ENCODE assay signal across 1 cellular context in genomic region chr17:75855310-75856061, GRCh38.
TF ChIP-seq lines count a peak whose summit lies in the region.

TSS of gene WBP2 (minus strand) at chr17:75855335. CDS start at chr17:75855297, 38 bp downstream.

TF ChIP-seq in GM12878, 131 proteins besides CTCF, POLR2A, EP300 and RAD21 (continued from another document and continues in another):
- no peak for TF ChIP-seq CHD4 (IDR thresholded peaks at IDR 0.05)
- TF ChIP-seq EGR1 (IDR thresholded peaks at IDR 0.05; ENCODE audit: borderline replicate concordance in 1 of 2, low read depth in 2 of 2, low read length in 2 of 2), result peak; percentile 82 to 100
- TF ChIP-seq DPF2 (IDR thresholded peaks at IDR 0.05), result peak; percentile 80
- 0 out of 2 replicates have a peak, but pooled peaks have one; percentile 30 for TF ChIP-seq MEF2A (IDR thresholded peaks at IDR 0.05; ENCODE audit: insufficient read depth, low read depth, low read length)
- peak; percentile 98 for TF ChIP-seq MLLT1 (IDR thresholded peaks at IDR 0.05)
- peak; percentile 79; the same call in 2 of the 3 replicates for TF ChIP-seq POU2F2 (IDR thresholded peaks at IDR 0.05; ENCODE audit: borderline replicate concordance, low read depth, low read length)
- TF ChIP-seq YY1 (IDR thresholded peaks at IDR 0.05; ENCODE audit: low read depth, low read length), result peak; percentile 76
- TF ChIP-seq MYC (IDR thresholded peaks at IDR 0.05; ENCODE audit: insufficient read depth, insufficient read length, insufficient replicate concordance, low read length, severe bottlenecking), result no peak
- peak; percentile 82 for TF ChIP-seq CREB1 (IDR thresholded peaks at IDR 0.05; ENCODE audit: low read depth)
- TF ChIP-seq, protein P1, sequence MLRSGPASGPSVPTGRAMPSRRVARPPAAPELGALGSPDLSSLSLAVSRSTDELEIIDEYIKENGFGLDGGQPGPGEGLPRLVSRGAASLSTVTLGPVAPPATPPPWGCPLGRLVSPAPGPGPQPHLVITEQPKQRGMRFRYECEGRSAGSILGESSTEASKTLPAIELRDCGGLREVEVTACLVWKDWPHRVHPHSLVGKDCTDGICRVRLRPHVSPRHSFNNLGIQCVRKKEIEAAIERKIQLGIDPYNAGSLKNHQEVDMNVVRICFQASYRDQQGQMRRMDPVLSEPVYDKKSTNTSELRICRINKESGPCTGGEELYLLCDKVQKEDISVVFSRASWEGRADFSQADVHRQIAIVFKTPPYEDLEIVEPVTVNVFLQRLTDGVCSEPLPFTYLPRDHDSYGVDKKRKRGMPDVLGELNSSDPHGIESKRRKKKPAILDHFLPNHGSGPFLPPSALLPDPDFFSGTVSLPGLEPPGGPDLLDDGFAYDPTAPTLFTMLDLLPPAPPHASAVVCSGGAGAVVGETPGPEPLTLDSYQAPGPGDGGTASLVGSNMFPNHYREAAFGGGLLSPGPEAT (IDR thresholded peaks at IDR 0.05; ENCODE audit: low read depth), result peak; percentile 66
- TF ChIP-seq, protein P2, sequence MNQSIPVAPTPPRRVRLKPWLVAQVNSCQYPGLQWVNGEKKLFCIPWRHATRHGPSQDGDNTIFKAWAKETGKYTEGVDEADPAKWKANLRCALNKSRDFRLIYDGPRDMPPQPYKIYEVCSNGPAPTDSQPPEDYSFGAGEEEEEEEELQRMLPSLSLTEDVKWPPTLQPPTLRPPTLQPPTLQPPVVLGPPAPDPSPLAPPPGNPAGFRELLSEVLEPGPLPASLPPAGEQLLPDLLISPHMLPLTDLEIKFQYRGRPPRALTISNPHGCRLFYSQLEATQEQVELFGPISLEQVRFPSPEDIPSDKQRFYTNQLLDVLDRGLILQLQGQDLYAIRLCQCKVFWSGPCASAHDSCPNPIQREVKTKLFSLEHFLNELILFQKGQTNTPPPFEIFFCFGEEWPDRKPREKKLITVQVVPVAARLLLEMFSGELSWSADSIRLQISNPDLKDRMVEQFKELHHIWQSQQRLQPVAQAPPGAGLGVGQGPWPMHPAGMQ (IDR thresholded peaks at IDR 0.05; ENCODE audit: borderline replicate concordance), result no peak
- TF ChIP-seq CHD2 (IDR thresholded peaks at IDR 0.05; ENCODE audit: borderline replicate concordance, low read depth, low read length), result peak; percentile 73; the same call in 1 of the 2 replicates
- no peak for TF ChIP-seq KAT2A (conservative IDR thresholded peaks at IDR 0.05; ENCODE audit: control insufficient read depth, low read depth, low read length)
- TF ChIP-seq SMAD5 (IDR thresholded peaks at IDR 0.05; ENCODE audit: low read depth), result peak; percentile 81; the same call in 1 of the 2 replicates
- peak; percentile 29 for TF ChIP-seq FOS (IDR thresholded peaks at IDR 0.05; ENCODE audit: borderline replicate concordance, extremely low read depth, insufficient read length)
- peak; percentile 89 for TF ChIP-seq BACH1 (IDR thresholded peaks at IDR 0.05; ENCODE audit: borderline replicate concordance)
- peak; percentile 75; the same call in 1 of the 2 replicates for TF ChIP-seq HDGF (IDR thresholded peaks at IDR 0.05)
- no peak for TF ChIP-seq ASH2L (IDR thresholded peaks at IDR 0.05; ENCODE audit: borderline replicate concordance, low read depth)
- no peak for TF ChIP-seq ZNF274 (IDR thresholded peaks at IDR 0.05; ENCODE audit: insufficient read depth, insufficient read length)
- TF ChIP-seq ESRRA (IDR thresholded peaks at IDR 0.05; ENCODE audit: low read length), result peak; percentile 22; the same call in 1 of the 2 replicates
- TF ChIP-seq BMI1 (IDR thresholded peaks at IDR 0.05; ENCODE audit: borderline replicate concordance), result no peak
- TF ChIP-seq, protein P3, sequence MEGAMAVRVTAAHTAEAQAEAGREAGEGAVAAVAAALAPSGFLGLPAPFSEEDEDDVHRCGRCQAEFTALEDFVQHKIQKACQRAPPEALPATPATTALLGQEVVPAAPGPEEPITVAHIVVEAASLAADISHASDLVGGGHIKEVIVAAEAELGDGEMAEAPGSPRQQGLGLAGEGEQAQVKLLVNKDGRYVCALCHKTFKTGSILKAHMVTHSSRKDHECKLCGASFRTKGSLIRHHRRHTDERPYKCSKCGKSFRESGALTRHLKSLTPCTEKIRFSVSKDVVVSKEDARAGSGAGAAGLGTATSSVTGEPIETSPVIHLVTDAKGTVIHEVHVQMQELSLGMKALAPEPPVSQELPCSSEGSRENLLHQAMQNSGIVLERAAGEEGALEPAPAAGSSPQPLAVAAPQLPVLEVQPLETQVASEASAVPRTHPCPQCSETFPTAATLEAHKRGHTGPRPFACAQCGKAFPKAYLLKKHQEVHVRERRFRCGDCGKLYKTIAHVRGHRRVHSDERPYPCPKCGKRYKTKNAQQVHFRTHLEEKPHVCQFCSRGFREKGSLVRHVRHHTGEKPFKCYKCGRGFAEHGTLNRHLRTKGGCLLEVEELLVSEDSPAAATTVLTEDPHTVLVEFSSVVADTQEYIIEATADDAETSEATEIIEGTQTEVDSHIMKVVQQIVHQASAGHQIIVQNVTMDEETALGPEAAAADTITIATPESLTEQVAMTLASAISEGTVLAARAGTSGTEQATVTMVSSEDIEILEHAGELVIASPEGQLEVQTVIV (IDR thresholded peaks at IDR 0.05; ENCODE audit: borderline replicate concordance, partially characterized antibody), result peak; percentile 34
- TF ChIP-seq SREBF1 (IDR thresholded peaks at IDR 0.05; ENCODE audit: low read length), result peak; percentile 79
- TF ChIP-seq PRDM15 (CRISPR knock-in tag; IDR thresholded peaks at IDR 0.05), result no peak
- TF ChIP-seq LARP7 (IDR thresholded peaks at IDR 0.05), result peak; percentile 97
- TF ChIP-seq FOXM1 (IDR thresholded peaks at IDR 0.05; ENCODE audit: low read depth, low read length), result no peak
- TF ChIP-seq, protein P4, sequence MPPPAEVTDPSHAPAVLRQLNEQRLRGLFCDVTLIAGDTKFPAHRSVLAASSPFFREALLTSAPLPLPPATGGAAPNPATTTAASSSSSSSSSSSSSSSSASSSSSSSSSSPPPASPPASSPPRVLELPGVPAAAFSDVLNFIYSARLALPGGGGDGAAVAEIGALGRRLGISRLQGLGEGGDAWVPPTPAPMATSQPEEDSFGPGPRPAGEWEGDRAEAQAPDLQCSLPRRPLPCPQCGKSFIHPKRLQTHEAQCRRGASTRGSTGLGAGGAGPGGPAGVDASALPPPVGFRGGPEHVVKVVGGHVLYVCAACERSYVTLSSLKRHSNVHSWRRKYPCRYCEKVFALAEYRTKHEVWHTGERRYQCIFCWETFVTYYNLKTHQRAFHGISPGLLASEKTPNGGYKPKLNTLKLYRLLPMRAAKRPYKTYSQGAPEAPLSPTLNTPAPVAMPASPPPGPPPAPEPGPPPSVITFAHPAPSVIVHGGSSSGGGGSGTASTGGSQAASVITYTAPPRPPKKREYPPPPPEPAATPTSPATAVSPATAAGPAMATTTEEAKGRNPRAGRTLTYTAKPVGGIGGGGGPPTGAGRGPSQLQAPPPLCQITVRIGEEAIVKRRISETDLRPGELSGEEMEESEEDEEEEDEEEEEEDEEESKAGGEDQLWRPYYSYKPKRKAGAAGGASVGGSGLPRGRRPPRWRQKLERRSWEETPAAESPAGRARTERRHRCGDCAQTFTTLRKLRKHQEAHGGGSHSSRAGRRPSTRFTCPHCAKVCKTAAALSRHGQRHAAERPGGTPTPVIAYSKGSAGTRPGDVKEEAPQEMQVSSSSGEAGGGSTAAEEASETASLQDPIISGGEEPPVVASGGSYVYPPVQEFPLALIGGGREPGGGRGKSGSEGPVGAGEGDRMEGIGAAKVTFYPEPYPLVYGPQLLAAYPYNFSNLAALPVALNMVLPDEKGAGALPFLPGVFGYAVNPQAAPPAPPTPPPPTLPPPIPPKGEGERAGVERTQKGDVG (CRISPR knock-in tag; IDR thresholded peaks at IDR 0.05), result no peak
- no peak for TF ChIP-seq BCL3 (IDR thresholded peaks at IDR 0.05; ENCODE audit: borderline replicate concordance, insufficient read depth, low read depth, low read length, poor library complexity, severe bottlenecking)
- TF ChIP-seq EZH2 (IDR thresholded peaks at IDR 0.05; ENCODE audit: borderline replicate concordance, control insufficient read depth, low read depth, low read length), result no peak
- peak; percentile 54 for TF ChIP-seq NRF1 (conservative IDR thresholded peaks at IDR 0.05; ENCODE audit: low read depth, low read length)
- peak; percentile 95 for TF ChIP-seq USF2 (IDR thresholded peaks at IDR 0.05; ENCODE audit: borderline replicate concordance, low read depth, low read length)
- TF ChIP-seq PKNOX1 (IDR thresholded peaks at IDR 0.05), result peak; percentile 66; the same call in 1 of the 2 replicates
- no peak for TF ChIP-seq IKZF2 (IDR thresholded peaks at IDR 0.05)
- no peak for TF ChIP-seq NR2C2 (IDR thresholded peaks at IDR 0.05; ENCODE audit: borderline replicate concordance, control insufficient read depth, insufficient read length, low read depth)
- TF ChIP-seq PAX8 (IDR thresholded peaks at IDR 0.05), result no peak
- TF ChIP-seq, protein P5, sequence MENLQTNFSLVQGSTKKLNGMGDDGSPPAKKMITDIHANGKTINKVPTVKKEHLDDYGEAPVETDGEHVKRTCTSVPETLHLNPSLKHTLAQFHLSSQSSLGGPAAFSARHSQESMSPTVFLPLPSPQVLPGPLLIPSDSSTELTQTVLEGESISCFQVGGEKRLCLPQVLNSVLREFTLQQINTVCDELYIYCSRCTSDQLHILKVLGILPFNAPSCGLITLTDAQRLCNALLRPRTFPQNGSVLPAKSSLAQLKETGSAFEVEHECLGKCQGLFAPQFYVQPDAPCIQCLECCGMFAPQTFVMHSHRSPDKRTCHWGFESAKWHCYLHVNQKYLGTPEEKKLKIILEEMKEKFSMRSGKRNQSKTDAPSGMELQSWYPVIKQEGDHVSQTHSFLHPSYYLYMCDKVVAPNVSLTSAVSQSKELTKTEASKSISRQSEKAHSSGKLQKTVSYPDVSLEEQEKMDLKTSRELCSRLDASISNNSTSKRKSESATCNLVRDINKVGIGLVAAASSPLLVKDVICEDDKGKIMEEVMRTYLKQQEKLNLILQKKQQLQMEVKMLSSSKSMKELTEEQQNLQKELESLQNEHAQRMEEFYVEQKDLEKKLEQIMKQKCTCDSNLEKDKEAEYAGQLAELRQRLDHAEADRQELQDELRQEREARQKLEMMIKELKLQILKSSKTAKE (IDR thresholded peaks at IDR 0.05; ENCODE audit: low read depth, poor library complexity, severe bottlenecking), result no peak
- TF ChIP-seq BCL11A (IDR thresholded peaks at IDR 0.05; ENCODE audit: low read depth, low read length), result no peak; the same call in 1 of the 2 replicates
- TF ChIP-seq CBX3 (IDR thresholded peaks at IDR 0.05; ENCODE audit: borderline replicate concordance, low read depth), result no peak
- no peak for TF ChIP-seq EED (IDR thresholded peaks at IDR 0.05; ENCODE audit: low read depth)
- no peak for TF ChIP-seq NFIC (IDR thresholded peaks at IDR 0.05; ENCODE audit: low read depth, low read length)
- TF ChIP-seq NR2F1 (conservative IDR thresholded peaks at IDR 0.05), result peak; percentile 64
